Comparison of ENCODE assay signal across 1 cellular context in the genomic region with DNA sequence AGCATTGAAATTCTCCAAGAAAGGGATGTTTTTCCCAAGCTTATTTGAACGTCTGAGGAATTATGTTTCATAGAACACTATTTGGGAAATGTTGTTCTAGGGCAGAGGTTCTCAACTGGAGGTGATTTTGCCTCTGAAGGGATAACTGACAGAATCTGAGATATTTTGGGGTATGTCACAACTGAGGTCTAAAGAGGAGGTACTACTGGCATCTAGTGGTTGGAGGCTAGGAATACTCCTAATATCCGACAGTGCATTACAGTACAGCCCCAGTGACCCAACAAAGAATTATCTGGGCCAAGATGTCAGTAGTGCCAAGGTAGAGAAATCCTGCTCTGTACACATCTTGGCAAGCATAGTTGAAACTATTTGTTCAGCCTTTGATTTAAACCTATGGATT.
TF ChIP-seq lines count a peak whose summit lies in the region.

No MANE protein-coding gene starts in this region.

TF ChIP-seq in GM12878, 131 proteins besides CTCF, POLR2A, EP300 and RAD21:
- TF ChIP-seq, protein P1, sequence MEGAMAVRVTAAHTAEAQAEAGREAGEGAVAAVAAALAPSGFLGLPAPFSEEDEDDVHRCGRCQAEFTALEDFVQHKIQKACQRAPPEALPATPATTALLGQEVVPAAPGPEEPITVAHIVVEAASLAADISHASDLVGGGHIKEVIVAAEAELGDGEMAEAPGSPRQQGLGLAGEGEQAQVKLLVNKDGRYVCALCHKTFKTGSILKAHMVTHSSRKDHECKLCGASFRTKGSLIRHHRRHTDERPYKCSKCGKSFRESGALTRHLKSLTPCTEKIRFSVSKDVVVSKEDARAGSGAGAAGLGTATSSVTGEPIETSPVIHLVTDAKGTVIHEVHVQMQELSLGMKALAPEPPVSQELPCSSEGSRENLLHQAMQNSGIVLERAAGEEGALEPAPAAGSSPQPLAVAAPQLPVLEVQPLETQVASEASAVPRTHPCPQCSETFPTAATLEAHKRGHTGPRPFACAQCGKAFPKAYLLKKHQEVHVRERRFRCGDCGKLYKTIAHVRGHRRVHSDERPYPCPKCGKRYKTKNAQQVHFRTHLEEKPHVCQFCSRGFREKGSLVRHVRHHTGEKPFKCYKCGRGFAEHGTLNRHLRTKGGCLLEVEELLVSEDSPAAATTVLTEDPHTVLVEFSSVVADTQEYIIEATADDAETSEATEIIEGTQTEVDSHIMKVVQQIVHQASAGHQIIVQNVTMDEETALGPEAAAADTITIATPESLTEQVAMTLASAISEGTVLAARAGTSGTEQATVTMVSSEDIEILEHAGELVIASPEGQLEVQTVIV (IDR thresholded peaks at IDR 0.05; ENCODE audit: borderline replicate concordance, partially characterized antibody): no peak
- TF ChIP-seq CHD1 (IDR thresholded peaks at IDR 0.05; ENCODE audit: low read depth, low read length) (no peak), KDM1A (IDR thresholded peaks at IDR 0.05; ENCODE audit: borderline replicate concordance) (no peak), EGR1 (IDR thresholded peaks at IDR 0.05; ENCODE audit: borderline replicate concordance in 1 of 2, low read depth in 2 of 2, low read length in 2 of 2) (no peak)
- TF ChIP-seq, protein P2, sequence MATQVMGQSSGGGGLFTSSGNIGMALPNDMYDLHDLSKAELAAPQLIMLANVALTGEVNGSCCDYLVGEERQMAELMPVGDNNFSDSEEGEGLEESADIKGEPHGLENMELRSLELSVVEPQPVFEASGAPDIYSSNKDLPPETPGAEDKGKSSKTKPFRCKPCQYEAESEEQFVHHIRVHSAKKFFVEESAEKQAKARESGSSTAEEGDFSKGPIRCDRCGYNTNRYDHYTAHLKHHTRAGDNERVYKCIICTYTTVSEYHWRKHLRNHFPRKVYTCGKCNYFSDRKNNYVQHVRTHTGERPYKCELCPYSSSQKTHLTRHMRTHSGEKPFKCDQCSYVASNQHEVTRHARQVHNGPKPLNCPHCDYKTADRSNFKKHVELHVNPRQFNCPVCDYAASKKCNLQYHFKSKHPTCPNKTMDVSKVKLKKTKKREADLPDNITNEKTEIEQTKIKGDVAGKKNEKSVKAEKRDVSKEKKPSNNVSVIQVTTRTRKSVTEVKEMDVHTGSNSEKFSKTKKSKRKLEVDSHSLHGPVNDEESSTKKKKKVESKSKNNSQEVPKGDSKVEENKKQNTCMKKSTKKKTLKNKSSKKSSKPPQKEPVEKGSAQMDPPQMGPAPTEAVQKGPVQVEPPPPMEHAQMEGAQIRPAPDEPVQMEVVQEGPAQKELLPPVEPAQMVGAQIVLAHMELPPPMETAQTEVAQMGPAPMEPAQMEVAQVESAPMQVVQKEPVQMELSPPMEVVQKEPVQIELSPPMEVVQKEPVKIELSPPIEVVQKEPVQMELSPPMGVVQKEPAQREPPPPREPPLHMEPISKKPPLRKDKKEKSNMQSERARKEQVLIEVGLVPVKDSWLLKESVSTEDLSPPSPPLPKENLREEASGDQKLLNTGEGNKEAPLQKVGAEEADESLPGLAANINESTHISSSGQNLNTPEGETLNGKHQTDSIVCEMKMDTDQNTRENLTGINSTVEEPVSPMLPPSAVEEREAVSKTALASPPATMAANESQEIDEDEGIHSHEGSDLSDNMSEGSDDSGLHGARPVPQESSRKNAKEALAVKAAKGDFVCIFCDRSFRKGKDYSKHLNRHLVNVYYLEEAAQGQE (IDR thresholded peaks at IDR 0.05; ENCODE audit: low read depth, low read length): no peak
